In genomic region chr2:234435836-234436481, GRCh38 we compare ENCODE assay signal across 14 cellular contexts.
DNase-seq lines count a peak whose midpoint lies in the region; ATAC-seq, FAIRE-seq and TF ChIP-seq lines count a peak whose summit lies in the region.
"Had no signal": no experiment of that assay in that cellular context is flagged by ENCODE, and none has a peak within 500 bp of the region (broad histone marks: within the 10 kb centered on the region; RNA-seq: fewer than 3 reads in every experiment).

No MANE protein-coding gene starts in this region.

- no peaks in the 10 kb centered on the region for H3K4me1 ChIP-seq in right lobe of liver
- H3K4me1 ChIP-seq in HepG2 (ENCODE audit: insufficient read depth, low read length): no peaks in the 10 kb centered on the region
- H3K4me1 ChIP-seq in kidney (ENCODE audit: control insufficient read depth in 1 of 2, insufficient read depth in 1 of 2, low read depth in 1 of 2, low read length in 2 of 2): peaks cover 0 to 3% of the 10 kb centered on the region in 2 donors

- H3K9ac ChIP-seq in HepG2 (ENCODE audit: insufficient read depth, low read depth, low read length) (no peak overlapping the region), kidney (ENCODE audit: low read length in 2 of 2) (no peak overlapping the region)

- H3K9me3 ChIP-seq in right lobe of liver (no peaks in the 10 kb centered on the region), HepG2 (ENCODE audit: low read length) (no peaks in the 10 kb centered on the region), kidney (ENCODE audit: control insufficient read depth in 1 of 2, low read length in 2 of 2) (no peaks in the 10 kb centered on the region)

- ATAC-seq in right lobe of liver (peak; percentile 34 to 56 (median 52)), HepG2 (no peak)

- H3K36me3 ChIP-seq in right lobe of liver (no peaks in the 10 kb centered on the region), HepG2 (replicated peaks in 1 of 2; ENCODE audit: control insufficient read depth in 1 of 2, insufficient read depth in 2 of 2, low read length in 2 of 2) (no peaks in the 10 kb centered on the region), kidney (ENCODE audit: control insufficient read depth in 1 of 2, insufficient read depth in 2 of 2, low read length in 2 of 2) (no peaks in the 10 kb centered on the region)

- intact Hi-C loops in right lobe of liver (cut with DNase I): no loop called here
- intact Hi-C loops in HepG2 (cut with micrococcal nuclease; ENCODE audit: unreplicated experiment): no loop called here
- intact Hi-C loops in kidney (cut with DNase I): no loop called here

- POLR2A ChIA-PET in HepG2 (lab: Yijun Ruan, JAX): no interaction called here

- H4K20me1 ChIP-seq in HepG2 (ENCODE audit: insufficient read depth, low read length): no peaks in the 10 kb centered on the region

- no peak overlapping the region for H2AFZ ChIP-seq in HepG2 (ENCODE audit: low read length)
- H2AFZ ChIP-seq: PC-9 had no signal

- 48% methylated on average over 4 of the region's 7 CpGs for WGBS in right lobe of liver (ENCODE audit: insufficient coverage, low coverage, low lambda C conversion rate, missing lambda C conversion rate)
- WGBS in HepG2 (ENCODE audit: low lambda C conversion rate): 30% methylated on average over 7 of the region's 7 CpGs

- CTCF ChIA-PET in HepG2 (lab: Yijun Ruan, JAX; ENCODE audit: low intra/inter-chr PET ratio, low total read pairs): no interaction called here

- H3K27ac ChIP-seq in right lobe of liver (no peak overlapping the region), HepG2 (ENCODE audit: extremely low read length, insufficient read depth, low read length) (no peak overlapping the region), kidney (ENCODE audit: low read depth in 2 of 2, low read length in 2 of 2) (no peak overlapping the region)
- H3K27ac ChIP-seq: PC-9 had no signal

- in situ Hi-C loops in HepG2 (cut with HindIII; ENCODE audit: extremely low pct_ligation_motif_present, low pct_unique_long_range_greater_than_20kb): no loop called here

- H3K4me2 ChIP-seq in HepG2 (ENCODE audit: low read depth, low read length): no peak overlapping the region
- H3K4me2 ChIP-seq: PC-9 had no signal

- TF ChIP-seq POLR2A in right lobe of liver (IDR thresholded peaks at IDR 0.05): no peak
- no peak for TF ChIP-seq POLR2A in HepG2 (IDR thresholded peaks at IDR 0.05; ENCODE audit: insufficient read depth in 1 of 2, low read depth in 2 of 2, low read length in 2 of 2)

- no peaks in the 10 kb centered on the region for H3K27me3 ChIP-seq in right lobe of liver
- 0 out of 5 replicates have a peak, but pooled peaks cover 2 to 6% of the 10 kb centered on the region in 2 experiments for H3K27me3 ChIP-seq in HepG2 (ENCODE audit: control insufficient read depth in 1 of 2, insufficient read depth in 2 of 2, low read length in 2 of 2)

- BruUV-seq in HepG2 (replicated peaks; lab: Mats Ljungman, UMichigan): no TSS peak

- no peak for TF ChIP-seq RAD21 in HepG2 (CRISPR knock-in tag; IDR thresholded peaks at IDR 0.05)

- H3K4me3 ChIP-seq in right lobe of liver: no peak overlapping the region
- no peak overlapping the region for H3K4me3 ChIP-seq in HepG2 (replicated peaks in 1 of 3; ENCODE audit: insufficient read depth in 1 of 3, low read depth in 2 of 3, low read length in 3 of 3)
- no peak overlapping the region for H3K4me3 ChIP-seq in kidney (ENCODE audit: low read length in 2 of 2)
- H3K4me3 ChIP-seq: PC-9 had no signal

- TF ChIP-seq EP300 in HepG2 (IDR thresholded peaks at IDR 0.05; ENCODE audit: low read depth in 2 of 2, low read length in 2 of 2) (no peak), HepG2 (CRISPR knock-in tag; IDR thresholded peaks at IDR 0.05; ENCODE audit: borderline replicate concordance) (no peak)

- no peak for TF ChIP-seq CTCF in right lobe of liver (IDR thresholded peaks at IDR 0.05)
- TF ChIP-seq CTCF in HepG2 (CRISPR knock-in tag; IDR thresholded peaks at IDR 0.05): no peak
- no peak for TF ChIP-seq CTCF in kidney (IDR thresholded peaks at IDR 0.05; ENCODE audit: borderline replicate concordance, extremely low read depth, insufficient read depth)

- FAIRE-seq in HepG2 (lab: Jason Lieb, UNC) (no peak), kidney (lab: Jason Lieb, UNC) (no peak), frontal cortex (lab: Jason Lieb, UNC) (no peak)

- H3K79me2 ChIP-seq in HepG2 (ENCODE audit: insufficient read depth, low read length): no peaks in the 10 kb centered on the region

- no peak for DNase-seq in right lobe of liver
- no peak for DNase-seq in HepG2 (ENCODE audit: low spot score)
- peak; percentile 96 for DNase-seq in cerebellar cortex (ENCODE audit: low spot score)
- peak; percentile 38 to 63 for DNase-seq in lung microvascular endothelial cell (ENCODE audit: low read depth in 2 of 2)
- DNase-seq in kidney: no peak
- no peak for DNase-seq in frontal cortex (ENCODE audit: low spot score in 2 of 2)
- no peak for DNase-seq in NCI-H510A treated with DMSO at 0.1 percent for 48 hours (lab: John Stamatoyannopoulos, UW)
- DNase-seq in NCI-H446 treated with DMSO at 0.1 percent for 48 hours (lab: John Stamatoyannopoulos, UW): no peak
- DNase-seq: activated T-cell treated with anti-CD3 and anti-CD28 coated beads, Interleukin-2, amount 50 U/mL, for 1 hour; cortex of kidney; KG1; NCI-H146; NCI-H526; PC-9 had no signal

TF ChIP-seq in HepG2, 621 proteins besides CTCF, POLR2A, EP300 and RAD21:
- no peak for TF ChIP-seq ZSCAN30 (CRISPR knock-in tag; IDR thresholded peaks at IDR 0.05)
- no peak for TF ChIP-seq ZNF34 (CRISPR knock-in tag; IDR thresholded peaks at IDR 0.05; ENCODE audit: borderline replicate concordance)
- TF ChIP-seq NFYC (CRISPR knock-in tag; IDR thresholded peaks at IDR 0.05): no peak
- no peak for TF ChIP-seq IRF1 (CRISPR knock-in tag; IDR thresholded peaks at IDR 0.05; ENCODE audit: low read depth)
- no peak for TF ChIP-seq ZNF20 (CRISPR knock-in tag; IDR thresholded peaks at IDR 0.05)
- TF ChIP-seq MXD4 (CRISPR knock-in tag; IDR thresholded peaks at IDR 0.05): no peak
- TF ChIP-seq NR2F2 (IDR thresholded peaks at IDR 0.05; ENCODE audit: borderline replicate concordance, low read depth): no peak
- TF ChIP-seq EED (CRISPR knock-in tag; IDR thresholded peaks at IDR 0.05): no peak
- no peak for TF ChIP-seq ZNF782 (CRISPR knock-in tag; IDR thresholded peaks at IDR 0.05; ENCODE audit: borderline replicate concordance)
- TF ChIP-seq ZNF580 (CRISPR knock-in tag; IDR thresholded peaks at IDR 0.05; ENCODE audit: borderline replicate concordance, low read depth): no peak
- TF ChIP-seq NR2C2 (CRISPR knock-in tag; IDR thresholded peaks at IDR 0.05; ENCODE audit: borderline replicate concordance): no peak
- no peak for TF ChIP-seq YY1 (IDR thresholded peaks at IDR 0.05; ENCODE audit: insufficient read depth, insufficient replicate concordance, low read depth, low read length)
- TF ChIP-seq CSRNP1 (CRISPR knock-in tag; IDR thresholded peaks at IDR 0.05): no peak
- no peak for TF ChIP-seq ZNF160 (CRISPR knock-in tag; IDR thresholded peaks at IDR 0.05)
- TF ChIP-seq PATZ1 (CRISPR knock-in tag; IDR thresholded peaks at IDR 0.05): no peak
- TF ChIP-seq ZNF235 (CRISPR knock-in tag; IDR thresholded peaks at IDR 0.05; ENCODE audit: borderline replicate concordance): no peak
- TF ChIP-seq JUN (CRISPR knock-in tag; IDR thresholded peaks at IDR 0.05): no peak
TF ChIP-seq in HepG2: peak in this region for 0.

Comparison
In these comparisons a context has a peak if more than half of its experiments do, and no peak if none do; other contexts are left out.
1. DNase-seq: peak in cerebellar cortex (single experiment) and lung microvascular endothelial cell (2 of 2); none in right lobe of liver (0 of 3), HepG2 (single experiment), kidney (single experiment), frontal cortex (0 of 2), NCI-H510A treated with DMSO at 0.1 percent for 48 hours (single experiment) and NCI-H446 treated with DMSO at 0.1 percent for 48 hours (single experiment).